ENCODE assay signal across 18 cellular contexts in genomic region chr4:39660045-39660444, GRCh38.
"Had no signal": no experiment of that assay in that cellular context is flagged by ENCODE, and none has a peak within 500 bp of the region (broad histone marks: within the 10 kb centered on the region; RNA-seq: fewer than 3 reads in every experiment).

No MANE protein-coding gene starts in this region.

- DNase-seq: activated CD4-positive, alpha-beta T cell treated with anti-CD3 and anti-CD28 coated beads for 36 hours; activated CD4-positive, alpha-beta T cell treated with anti-CD3 and anti-CD28 coated beads, Interleukin-2, amount 50 U/mL, for 48 hours; amygdala; effector memory CD8-positive, alpha-beta T cell; gastrocnemius medialis; kidney; naive B cell; right cardiac atrium; stimulated activated CD4-positive, alpha-beta T cell treated with anti-CD3 and anti-CD28 coated beads, Interleukin-4, amount 100 ng/mL, for 1 hour; T-helper 17 cell; testis; upper lobe of left lung; WERI-Rb-1 had no signal

- H3K36me3 ChIP-seq: gastrocnemius medialis, neural progenitor cell, prostate gland, upper lobe of left lung, WERI-Rb-1 had no signal

- ATAC-seq: activated CD4-positive, alpha-beta T cell treated with anti-CD3 and anti-CD28 coated beads for 36 hours; effector memory CD8-positive, alpha-beta T cell; gastrocnemius medialis; left lobe of liver; right cardiac atrium; T-helper 17 cell had no signal

- H3K4me2 ChIP-seq: neural progenitor cell, smooth muscle cell had no signal

- H3K4me3 ChIP-seq: gastrocnemius medialis, lung, neural progenitor cell, prostate gland, smooth muscle cell, testis, upper lobe of left lung had no signal

- H3K27ac ChIP-seq: gastrocnemius medialis, neural progenitor cell, prostate gland, testis, upper lobe of left lung, WERI-Rb-1 had no signal

- H3K9me3 ChIP-seq: gastrocnemius medialis, prostate gland, testis, upper lobe of left lung had no signal

- H3K4me1 ChIP-seq: gastrocnemius medialis, neural progenitor cell, prostate gland, testis, upper lobe of left lung had no signal

- H3K27me3 ChIP-seq: gastrocnemius medialis, neural progenitor cell, testis, upper lobe of left lung had no signal

- H2AFZ ChIP-seq: neural progenitor cell had no signal
